ENCODE assay signal across 9 cellular contexts in genomic region chr22:21009638-21010425, GRCh38. TPM values are rescaled to one million over a fixed set of nuclear protein-coding genes. Genes with fewer than 3 reads are reported as not detected.
A peak's percentile ranks its signal among the peaks of the same experiment; 100 is the strongest.
DNase-seq lines count a peak whose midpoint lies in the region; ATAC-seq, FAIRE-seq and TF ChIP-seq lines count a peak whose summit lies in the region.
"Had no signal": no experiment of that assay in that cellular context is flagged by ENCODE, and none has a peak within 500 bp of the region (broad histone marks: within the 10 kb centered on the region; RNA-seq: fewer than 3 reads in every experiment).

No MANE protein-coding gene starts in this region.

- H3K27me3 ChIP-seq in HepG2 (ENCODE audit: control insufficient read depth in 1 of 2, insufficient read depth in 2 of 2, low read length in 2 of 2) = no peaks in the 10 kb centered on the region; a peak in 1 of 5 replicates

- H3K36me3 ChIP-seq in HepG2 (replicated peaks in 1 of 2; ENCODE audit: control insufficient read depth in 1 of 2, insufficient read depth in 2 of 2, low read length in 2 of 2) = no peaks in the 10 kb centered on the region

- DNase-seq in Daoy (ENCODE audit: low read depth) (peak; percentile 41), LHCN-M2 (ENCODE audit: low read depth) (peak; percentile 37), T47D (ENCODE audit: low read depth in 1 of 2, low spot score in 1 of 2) (peak; percentile 82 to 85), HepG2 (ENCODE audit: low spot score) (peak; percentile 65), NCI-H2171 (lab: John Stamatoyannopoulos, UW) (no peak)

- no peaks in the 10 kb centered on the region for H3K79me2 ChIP-seq in HepG2 (ENCODE audit: insufficient read depth, low read length)

- no peak overlapping the region for H3K9ac ChIP-seq in HepG2 (ENCODE audit: insufficient read depth, low read depth, low read length)

- peaks cover 20% of the 10 kb centered on the region for H3K4me1 ChIP-seq in HepG2 (ENCODE audit: insufficient read depth, low read length)

- CTCF ChIA-PET in HepG2 (lab: Yijun Ruan, JAX; ENCODE audit: low intra/inter-chr PET ratio, low total read pairs) = no interaction called here

- no peak overlapping the region for H3K27ac ChIP-seq in HepG2 (ENCODE audit: extremely low read length, insufficient read depth, low read length)
- H3K27ac ChIP-seq: RWPE1 had no signal

- WGBS in HepG2 (ENCODE audit: low lambda C conversion rate) = 26% methylated on average over 10 of the region's 10 CpGs

- TF ChIP-seq EP300 in HepG2 (IDR thresholded peaks at IDR 0.05; ENCODE audit: low read depth in 2 of 2, low read length in 2 of 2) (no peak), HepG2 (CRISPR knock-in tag; IDR thresholded peaks at IDR 0.05; ENCODE audit: borderline replicate concordance) (no peak)

- intact Hi-C loops in HepG2 (cut with micrococcal nuclease; ENCODE audit: unreplicated experiment) = no loop called here

- H3K9me3 ChIP-seq in HepG2 (ENCODE audit: low read length) = no peaks in the 10 kb centered on the region

- in situ Hi-C loops in T47D (cut with HindIII; ENCODE audit: low pct_unique_long_range_greater_than_20kb, low sequenced_read_pairs) (no loop called here), HepG2 (cut with HindIII; ENCODE audit: extremely low pct_ligation_motif_present, low pct_unique_long_range_greater_than_20kb) (no loop called here)

- no peak for TF ChIP-seq CTCF in HepG2 (CRISPR knock-in tag; IDR thresholded peaks at IDR 0.05)

- peak; percentile 48 for FAIRE-seq in HepG2 (lab: Jason Lieb, UNC)

- no peak overlapping the region for H3K4me2 ChIP-seq in HepG2 (ENCODE audit: low read depth, low read length)

- ATAC-seq in HepG2 = peak; percentile 90
- no peak for ATAC-seq in GM21717 (IDR thresholded peaks at IDR 0.05; ENCODE audit: unreplicated experiment)
- no peak for ATAC-seq in GM21737 (IDR thresholded peaks at IDR 0.05; ENCODE audit: unreplicated experiment)
- no peak for ATAC-seq in GM21381 (IDR thresholded peaks at IDR 0.05; ENCODE audit: unreplicated experiment)

- POLR2A ChIA-PET in HepG2 (lab: Yijun Ruan, JAX) = interaction anchor here (0.7 kb wide), 1 partner anchor 51 kb away, joined by 3 read pairs; no protein-coding TSS in a partner anchor

- no TSS peak for BruUV-seq in HepG2 (replicated peaks; lab: Mats Ljungman, UMichigan)

- H4K20me1 ChIP-seq in HepG2 (ENCODE audit: insufficient read depth, low read length) = no peaks in the 10 kb centered on the region

- TF ChIP-seq POLR2A in HepG2 (IDR thresholded peaks at IDR 0.05; ENCODE audit: insufficient read depth in 1 of 2, low read depth in 2 of 2, low read length in 2 of 2) = no peak

- no peak overlapping the region for H2AFZ ChIP-seq in HepG2 (ENCODE audit: low read length)

- H3K4me3 ChIP-seq in HepG2 (replicated peaks in 1 of 3; ENCODE audit: insufficient read depth in 1 of 3, low read depth in 2 of 3, low read length in 3 of 3) = no peak overlapping the region

- TF ChIP-seq RAD21 in HepG2 (CRISPR knock-in tag; IDR thresholded peaks at IDR 0.05) = no peak

RNA-seq across cellular contexts. Expression of gene P2RX6, which starts 5.1 kb away (rescaled TPM):
- 1.3 and 1.6 TPM in 2 replicates for total RNA-seq in Daoy (2014; rRNA removed; shearing (Covaris generic))
- 51.2 and 63.5 TPM in 2 replicates for total RNA-seq in LHCN-M2 (2014; rRNA removed)
- polyA plus RNA-seq in LHCN-M2 (2012) = 22.5 TPM
- total RNA-seq in HepG2 (2016; rRNA removed; fragmentation: Illumina TruSeq; extraction: Trizol) = 0.04 TPM in 1 of 2 replicates, not detected in the other
- not detected in 2 replicates for total RNA-seq in HepG2 (2016; cell fraction: cytosol; rRNA removed; fragmentation: Illumina TruSeq; extraction: Trizol; ENCODE audit: low read depth)
- total RNA-seq in HepG2 (2016; cell fraction: insoluble cytoplasmic fraction; rRNA removed; fragmentation: Illumina TruSeq; extraction: Trizol) = not detected in 2 replicates
- not detected in 2 replicates for total RNA-seq in HepG2 (2016; cell fraction: membrane; rRNA removed; fragmentation: Illumina TruSeq; extraction: Trizol)
- not detected in 2 replicates for total RNA-seq in HepG2 (2016; cell fraction: nucleus; rRNA removed; fragmentation: Illumina TruSeq; extraction: Trizol)
- polyA plus RNA-seq in HepG2 (2011; rRNA removed) = 0.12 and 0.20 TPM in 2 replicates
- 0.06 and 0.19 TPM in 2 replicates for polyA plus RNA-seq in HepG2 (2011; cell fraction: cytosol; rRNA removed)
- 0.66 and 1.2 TPM in 2 replicates for polyA plus RNA-seq in HepG2 (2011; cell fraction: nucleus; rRNA removed)
- polyA plus RNA-seq in HepG2 (2012) = 0.07 and 0.25 TPM in 2 replicates
- not detected in 2 replicates for polyA plus RNA-seq in HepG2 (2016; cell fraction: cytosol; fragmentation: Illumina TruSeq; extraction: Trizol; ENCODE audit: low read depth)
- not detected in 2 replicates for polyA plus RNA-seq in HepG2 (2016; cell fraction: insoluble cytoplasmic fraction; fragmentation: Illumina TruSeq; extraction: Trizol; ENCODE audit: low read depth)
- not detected in 2 replicates for polyA plus RNA-seq in HepG2 (2016; cell fraction: membrane; fragmentation: Illumina TruSeq; extraction: Trizol; ENCODE audit: low read depth)
- polyA plus RNA-seq in HepG2 (2016; cell fraction: nucleus; fragmentation: Illumina TruSeq; extraction: Trizol; ENCODE audit: insufficient read depth, low read depth) = not detected in 2 replicates
- polyA minus RNA-seq in HepG2 (2011; rRNA and poly(A)+ RNA removed; ENCODE audit: low replicate concordance) = 0.46 and 5.4 TPM in 2 replicates
- not detected in 2 replicates for polyA minus RNA-seq in HepG2 (2011; cell fraction: cytosol; rRNA and poly(A)+ RNA removed)
- polyA minus RNA-seq in HepG2 (2011; cell fraction: nucleus; rRNA and poly(A)+ RNA removed) = 0.50 TPM in 1 of 2 replicates, not detected in the other

RNA-seq across cellular contexts. Expression of gene THAP7, which starts 7.9 kb away (rescaled TPM):
- 42.3 and 58.3 TPM in 2 replicates for total RNA-seq in Daoy (2014; rRNA removed; shearing (Covaris generic))
- 73.7 and 79.7 TPM in 2 replicates for total RNA-seq in LHCN-M2 (2014; rRNA removed)
- polyA plus RNA-seq in LHCN-M2 (2012) = 32.5 TPM
- total RNA-seq in HepG2 (2016; rRNA removed; fragmentation: Illumina TruSeq; extraction: Trizol) = 20.4 and 25.5 TPM in 2 replicates
- 10.9 and 13.4 TPM in 2 replicates for total RNA-seq in HepG2 (2016; cell fraction: cytosol; rRNA removed; fragmentation: Illumina TruSeq; extraction: Trizol; ENCODE audit: low read depth)
- 22.1 and 23.8 TPM in 2 replicates for total RNA-seq in HepG2 (2016; cell fraction: insoluble cytoplasmic fraction; rRNA removed; fragmentation: Illumina TruSeq; extraction: Trizol)
- 19.2 and 23.3 TPM in 2 replicates for total RNA-seq in HepG2 (2016; cell fraction: membrane; rRNA removed; fragmentation: Illumina TruSeq; extraction: Trizol)
- 18.4 and 19.1 TPM in 2 replicates for total RNA-seq in HepG2 (2016; cell fraction: nucleus; rRNA removed; fragmentation: Illumina TruSeq; extraction: Trizol)
- 13.0 and 16.4 TPM in 2 replicates for polyA plus RNA-seq in HepG2 (2011; rRNA removed)
- 11.4 and 17.5 TPM in 2 replicates for polyA plus RNA-seq in HepG2 (2011; cell fraction: cytosol; rRNA removed)
- 53.1 and 55.7 TPM in 2 replicates for polyA plus RNA-seq in HepG2 (2011; cell fraction: nucleus; rRNA removed)
- 7.6 and 9.2 TPM in 2 replicates for polyA plus RNA-seq in HepG2 (2012)
- 11.6 and 14.4 TPM in 2 replicates for polyA plus RNA-seq in HepG2 (2016; cell fraction: cytosol; fragmentation: Illumina TruSeq; extraction: Trizol; ENCODE audit: low read depth)
- 22.2 and 26.6 TPM in 2 replicates for polyA plus RNA-seq in HepG2 (2016; cell fraction: insoluble cytoplasmic fraction; fragmentation: Illumina TruSeq; extraction: Trizol; ENCODE audit: low read depth)
- 17.6 and 24.0 TPM in 2 replicates for polyA plus RNA-seq in HepG2 (2016; cell fraction: membrane; fragmentation: Illumina TruSeq; extraction: Trizol; ENCODE audit: low read depth)
- 42.7 and 46.0 TPM in 2 replicates for polyA plus RNA-seq in HepG2 (2016; cell fraction: nucleus; fragmentation: Illumina TruSeq; extraction: Trizol; ENCODE audit: insufficient read depth, low read depth)
- polyA minus RNA-seq in HepG2 (2011; rRNA and poly(A)+ RNA removed; ENCODE audit: low replicate concordance) = 19.9 and 30.3 TPM in 2 replicates
- 6.9 and 7.9 TPM in 2 replicates for polyA minus RNA-seq in HepG2 (2011; cell fraction: cytosol; rRNA and poly(A)+ RNA removed)
- 34.2 and 38.9 TPM in 2 replicates for polyA minus RNA-seq in HepG2 (2011; cell fraction: nucleus; rRNA and poly(A)+ RNA removed)

RNA-seq across cellular contexts. Expression of gene SLC7A4, which starts 22.5 kb away (rescaled TPM):
- total RNA-seq in Daoy (2014; rRNA removed; shearing (Covaris generic)) = not detected in 2 replicates
- 0.06 and 0.40 TPM in 2 replicates for total RNA-seq in LHCN-M2 (2014; rRNA removed)
- polyA plus RNA-seq in LHCN-M2 (2012) = 0.11 TPM
- not detected in 2 replicates for total RNA-seq in HepG2 (2016; rRNA removed; fragmentation: Illumina TruSeq; extraction: Trizol)
- total RNA-seq in HepG2 (2016; cell fraction: cytosol; rRNA removed; fragmentation: Illumina TruSeq; extraction: Trizol; ENCODE audit: low read depth) = not detected in 2 replicates
- not detected in 2 replicates for total RNA-seq in HepG2 (2016; cell fraction: insoluble cytoplasmic fraction; rRNA removed; fragmentation: Illumina TruSeq; extraction: Trizol)
- total RNA-seq in HepG2 (2016; cell fraction: membrane; rRNA removed; fragmentation: Illumina TruSeq; extraction: Trizol) = not detected in 2 replicates
- total RNA-seq in HepG2 (2016; cell fraction: nucleus; rRNA removed; fragmentation: Illumina TruSeq; extraction: Trizol) = not detected in 2 replicates
- not detected in 2 replicates for polyA plus RNA-seq in HepG2 (2011; rRNA removed)
- not detected in 2 replicates for polyA plus RNA-seq in HepG2 (2011; cell fraction: cytosol; rRNA removed)
- polyA plus RNA-seq in HepG2 (2011; cell fraction: nucleus; rRNA removed) = not detected in 2 replicates
- polyA plus RNA-seq in HepG2 (2012) = not detected in 2 replicates
- not detected in 2 replicates for polyA plus RNA-seq in HepG2 (2016; cell fraction: cytosol; fragmentation: Illumina TruSeq; extraction: Trizol; ENCODE audit: low read depth)
- polyA plus RNA-seq in HepG2 (2016; cell fraction: insoluble cytoplasmic fraction; fragmentation: Illumina TruSeq; extraction: Trizol; ENCODE audit: low read depth) = not detected in 2 replicates
- polyA plus RNA-seq in HepG2 (2016; cell fraction: membrane; fragmentation: Illumina TruSeq; extraction: Trizol; ENCODE audit: low read depth) = not detected in 2 replicates
- polyA plus RNA-seq in HepG2 (2016; cell fraction: nucleus; fragmentation: Illumina TruSeq; extraction: Trizol; ENCODE audit: insufficient read depth, low read depth) = not detected in 2 replicates
- not detected in 2 replicates for polyA minus RNA-seq in HepG2 (2011; rRNA and poly(A)+ RNA removed; ENCODE audit: low replicate concordance)
- polyA minus RNA-seq in HepG2 (2011; cell fraction: cytosol; rRNA and poly(A)+ RNA removed) = not detected in 2 replicates
- not detected in 2 replicates for polyA minus RNA-seq in HepG2 (2011; cell fraction: nucleus; rRNA and poly(A)+ RNA removed)

RNA-seq across cellular contexts. Expression of gene LZTR1, which starts 27.7 kb away (rescaled TPM):
- total RNA-seq in Daoy (2014; rRNA removed; shearing (Covaris generic)) = 19.1 and 22.9 TPM in 2 replicates
- total RNA-seq in LHCN-M2 (2014; rRNA removed) (57.6 and 64.1 TPM in 2 replicates), HepG2 (2016; rRNA removed; fragmentation: Illumina TruSeq; extraction: Trizol) (12.0 and 22.4 TPM in 2 replicates)
- 34.0 TPM for polyA plus RNA-seq in LHCN-M2 (2012)
- total RNA-seq in HepG2 (2016; cell fraction: cytosol; rRNA removed; fragmentation: Illumina TruSeq; extraction: Trizol; ENCODE audit: low read depth) = 6.7 and 7.2 TPM in 2 replicates
- total RNA-seq in HepG2 (2016; cell fraction: insoluble cytoplasmic fraction; rRNA removed; fragmentation: Illumina TruSeq; extraction: Trizol) = 11.0 and 24.0 TPM in 2 replicates
- 7.2 and 7.5 TPM in 2 replicates for total RNA-seq in HepG2 (2016; cell fraction: membrane; rRNA removed; fragmentation: Illumina TruSeq; extraction: Trizol)
- 24.0 and 31.5 TPM in 2 replicates for total RNA-seq in HepG2 (2016; cell fraction: nucleus; rRNA removed; fragmentation: Illumina TruSeq; extraction: Trizol)
- polyA plus RNA-seq in HepG2 (2011; rRNA removed) = 21.8 and 36.0 TPM in 2 replicates
- 7.8 and 11.5 TPM in 2 replicates for polyA plus RNA-seq in HepG2 (2011; cell fraction: cytosol; rRNA removed)
- 218 and 255 TPM in 2 replicates for polyA plus RNA-seq in HepG2 (2011; cell fraction: nucleus; rRNA removed)
- 16.0 and 20.8 TPM in 2 replicates for polyA plus RNA-seq in HepG2 (2012)
- polyA plus RNA-seq in HepG2 (2016; cell fraction: cytosol; fragmentation: Illumina TruSeq; extraction: Trizol; ENCODE audit: low read depth) = 1.7 and 1.9 TPM in 2 replicates
- 10.7 and 13.3 TPM in 2 replicates for polyA plus RNA-seq in HepG2 (2016; cell fraction: insoluble cytoplasmic fraction; fragmentation: Illumina TruSeq; extraction: Trizol; ENCODE audit: low read depth)
- 3.5 and 4.4 TPM in 2 replicates for polyA plus RNA-seq in HepG2 (2016; cell fraction: membrane; fragmentation: Illumina TruSeq; extraction: Trizol; ENCODE audit: low read depth)
- 85.8 and 92.2 TPM in 2 replicates for polyA plus RNA-seq in HepG2 (2016; cell fraction: nucleus; fragmentation: Illumina TruSeq; extraction: Trizol; ENCODE audit: insufficient read depth, low read depth)
- polyA minus RNA-seq in HepG2 (2011; rRNA and poly(A)+ RNA removed; ENCODE audit: low replicate concordance) = 28.9 and 51.0 TPM in 2 replicates
- 12.1 and 13.7 TPM in 2 replicates for polyA minus RNA-seq in HepG2 (2011; cell fraction: cytosol; rRNA and poly(A)+ RNA removed)
- 71.7 and 79.9 TPM in 2 replicates for polyA minus RNA-seq in HepG2 (2011; cell fraction: nucleus; rRNA and poly(A)+ RNA removed)

RNA-seq across cellular contexts. Expression of gene LRRC74B, which starts 35.9 kb away (rescaled TPM):
- total RNA-seq in Daoy (2014; rRNA removed; shearing (Covaris generic)) = not detected in 2 replicates
- total RNA-seq in LHCN-M2 (2014; rRNA removed) (0.11 and 0.13 TPM in 2 replicates), HepG2 (2016; rRNA removed; fragmentation: Illumina TruSeq; extraction: Trizol) (not detected in 2 replicates)
- 0.07 TPM for polyA plus RNA-seq in LHCN-M2 (2012)
- not detected in 2 replicates for total RNA-seq in HepG2 (2016; cell fraction: cytosol; rRNA removed; fragmentation: Illumina TruSeq; extraction: Trizol; ENCODE audit: low read depth)
- not detected in 2 replicates for total RNA-seq in HepG2 (2016; cell fraction: insoluble cytoplasmic fraction; rRNA removed; fragmentation: Illumina TruSeq; extraction: Trizol)
- not detected in 2 replicates for total RNA-seq in HepG2 (2016; cell fraction: membrane; rRNA removed; fragmentation: Illumina TruSeq; extraction: Trizol)
- total RNA-seq in HepG2 (2016; cell fraction: nucleus; rRNA removed; fragmentation: Illumina TruSeq; extraction: Trizol) = not detected in 2 replicates
- polyA plus RNA-seq in HepG2 (2011; rRNA removed) = not detected in 2 replicates
- polyA plus RNA-seq in HepG2 (2011; cell fraction: cytosol; rRNA removed) = not detected in 2 replicates
- not detected in 2 replicates for polyA plus RNA-seq in HepG2 (2011; cell fraction: nucleus; rRNA removed)
- polyA plus RNA-seq in HepG2 (2012) = not detected in 2 replicates
- not detected in 2 replicates for polyA plus RNA-seq in HepG2 (2016; cell fraction: cytosol; fragmentation: Illumina TruSeq; extraction: Trizol; ENCODE audit: low read depth)
- polyA plus RNA-seq in HepG2 (2016; cell fraction: insoluble cytoplasmic fraction; fragmentation: Illumina TruSeq; extraction: Trizol; ENCODE audit: low read depth) = not detected in 2 replicates
- not detected in 2 replicates for polyA plus RNA-seq in HepG2 (2016; cell fraction: membrane; fragmentation: Illumina TruSeq; extraction: Trizol; ENCODE audit: low read depth)
- polyA plus RNA-seq in HepG2 (2016; cell fraction: nucleus; fragmentation: Illumina TruSeq; extraction: Trizol; ENCODE audit: insufficient read depth, low read depth) = not detected in 2 replicates
- polyA minus RNA-seq in HepG2 (2011; rRNA and poly(A)+ RNA removed; ENCODE audit: low replicate concordance) = not detected in 2 replicates
- not detected in 2 replicates for polyA minus RNA-seq in HepG2 (2011; cell fraction: cytosol; rRNA and poly(A)+ RNA removed)
- not detected in 2 replicates for polyA minus RNA-seq in HepG2 (2011; cell fraction: nucleus; rRNA and poly(A)+ RNA removed)

Comparison
In these comparisons a context has a peak if more than half of its experiments do, and no peak if none do; other contexts are left out.
1. RNA of gene P2RX6, which starts 5.1 kb away (total RNA-seq): 51.2 to 63.5 TPM in LHCN-M2; 1.3 to 1.6 TPM in Daoy and 0.04 TPM in HepG2; every median in the first group is over 10 times any median in the second.